Comparison of ENCODE assay signal across 15 cellular contexts in the genomic region with DNA sequence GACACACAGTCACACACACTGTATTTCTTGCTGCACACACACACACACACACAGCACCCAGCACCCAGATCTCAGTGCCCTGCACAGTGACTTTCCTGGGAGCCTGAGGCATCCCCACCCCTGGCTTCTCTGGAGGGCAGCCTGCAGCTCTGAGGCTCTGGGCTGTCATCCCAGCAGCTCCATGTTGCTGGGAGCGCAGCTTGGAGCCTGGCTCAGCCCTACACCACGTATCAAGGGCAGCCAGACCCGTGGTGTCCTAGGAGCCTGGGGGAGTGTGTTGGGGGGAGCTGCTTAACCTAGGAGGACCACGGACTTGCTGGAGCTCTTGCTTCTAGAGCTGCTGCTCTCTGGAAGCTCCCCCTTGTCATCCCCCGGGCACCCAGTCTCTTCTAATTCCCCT. TPM values are rescaled to one million over a fixed set of nuclear protein-coding genes. Genes with fewer than 3 reads are reported as not detected.
DNase-seq lines count a peak whose midpoint lies in the region; ATAC-seq lines count a peak whose summit lies in the region.
"Had no signal": no experiment of that assay in that cellular context is flagged by ENCODE, and none has a peak within 500 bp of the region (broad histone marks: within the 10 kb centered on the region; RNA-seq: fewer than 3 reads in every experiment).

No MANE protein-coding gene starts in this region.

- peaks cover 34% of the 10 kb centered on the region for H3K4me1 ChIP-seq in mesenchymal stem cell (ENCODE audit: control insufficient read depth, insufficient read depth, low read depth, low read length)
- peaks cover 36% of the 10 kb centered on the region for H3K4me1 ChIP-seq in stomach smooth muscle (ENCODE audit: control insufficient read depth, insufficient read depth, low read length)
- H3K4me1 ChIP-seq in HAP-1: peaks cover 13% of the 10 kb centered on the region

- H2AK5ac ChIP-seq in mesenchymal stem cell (ENCODE audit: low read length, severe bottlenecking): no peak overlapping the region

- no peak overlapping the region for H3K27ac Mint-ChIP-seq in activated naive CD8-positive, alpha-beta T cell treated with anti-CD3 and anti-CD28 coated beads for 36 hours

- no peak overlapping the region for H2BK15ac ChIP-seq in mesenchymal stem cell (ENCODE audit: low read depth, poor library complexity, severe bottlenecking)

- peak overlapping the region; percentile 80 to 93 for H3K18ac ChIP-seq in mesenchymal stem cell (ENCODE audit: low read depth in 1 of 2, low read length in 2 of 2)

- H3K27me3 Mint-ChIP-seq in activated naive CD8-positive, alpha-beta T cell treated with anti-CD3 and anti-CD28 coated beads for 36 hours: no peaks in the 10 kb centered on the region

- H2AFZ ChIP-seq in mesenchymal stem cell (ENCODE audit: low read depth, low read length): no peak overlapping the region

- 77% methylated on average over 2 of the region's 5 CpGs for WGBS in mesenchymal stem cell

- H3K4me1 Mint-ChIP-seq in activated naive CD8-positive, alpha-beta T cell treated with anti-CD3 and anti-CD28 coated beads for 36 hours: peaks cover 9% of the 10 kb centered on the region

- DNase-seq in ELR (ENCODE audit: low read depth) (peak; percentile 14), astrocyte of the hippocampus (ENCODE audit: low read depth, low spot score) (peak; percentile 48), mesenchymal stem cell (peak; percentile 31), HAP-1 (ENCODE audit: low spot score in 2 of 2) (no peak)
- no peak for DNase-seq in activated naive CD8-positive, alpha-beta T cell treated with anti-CD3 and anti-CD28 coated beads for 36 hours
- DNase-seq: KBM-7; left ventricle myocardium superior; occipital lobe; stimulated activated CD4-positive, alpha-beta T cell treated with anti-CD3 and anti-CD28 coated beads, Interleukin-2, amount 100 ng/mL, for 24 hours had no signal

- peak overlapping the region; percentile 19 to 20 for H3K4ac ChIP-seq in mesenchymal stem cell (ENCODE audit: low read depth in 1 of 2, low read length in 2 of 2)

- H3K36me3 ChIP-seq in mesenchymal stem cell (ENCODE audit: control insufficient read depth in 1 of 2, insufficient read depth in 2 of 2, low read depth in 1 of 2, low read length in 2 of 2): peaks cover 0 to 6% of the 10 kb centered on the region in 2 experiments
- no peaks in the 10 kb centered on the region for H3K36me3 ChIP-seq in stomach smooth muscle (ENCODE audit: control insufficient read depth in 2 of 2, insufficient read depth in 2 of 2, low read length in 2 of 2)
- H3K36me3 ChIP-seq in HAP-1 (replicated peaks): no peaks in the 10 kb centered on the region
- H3K36me3 ChIP-seq: BLaER1, SJSA1 had no signal

- H3K36me3 Mint-ChIP-seq in activated naive CD8-positive, alpha-beta T cell treated with anti-CD3 and anti-CD28 coated beads for 36 hours: no peaks in the 10 kb centered on the region
- H3K36me3 Mint-ChIP-seq: activated naive CD4-positive, alpha-beta T cell treated with anti-CD3 and anti-CD28 coated beads, Interleukin-2, amount 50 U/mL, for 72 hours had no signal

- H3K9me3 Mint-ChIP-seq in activated naive CD8-positive, alpha-beta T cell treated with anti-CD3 and anti-CD28 coated beads for 36 hours: no peaks in the 10 kb centered on the region
- H3K9me3 Mint-ChIP-seq: activated naive CD4-positive, alpha-beta T cell treated with anti-CD3 and anti-CD28 coated beads, Interleukin-2, amount 50 U/mL, for 72 hours had no signal

- no peak overlapping the region for H3K27ac ChIP-seq in mesenchymal stem cell (ENCODE audit: low read length, poor library complexity, severe bottlenecking)
- peak overlapping the region; percentile 18 for H3K27ac ChIP-seq in stomach smooth muscle (ENCODE audit: low read length)
- H3K27ac ChIP-seq: SJSA1 had no signal

- no peak overlapping the region for H3K4me3 Mint-ChIP-seq in activated naive CD8-positive, alpha-beta T cell treated with anti-CD3 and anti-CD28 coated beads for 36 hours

- H3K14ac ChIP-seq in mesenchymal stem cell (ENCODE audit: low read length in 2 of 2): peak overlapping the region in 1 of 2 experiments; percentile 5

- H3K79me1 ChIP-seq in mesenchymal stem cell (replicated peaks; ENCODE audit: low read length, poor library complexity, severe bottlenecking): no peaks in the 10 kb centered on the region

- H3K4me3 ChIP-seq in mesenchymal stem cell (ENCODE audit: insufficient read depth in 1 of 2, low read depth in 1 of 2, low read length in 2 of 2) (peak overlapping the region in 1 of 2 experiments; percentile 82), stomach smooth muscle (ENCODE audit: low read length in 2 of 2) (no peak overlapping the region), HAP-1 (no peak overlapping the region)
- H3K4me3 ChIP-seq: BLaER1, SJSA1 had no signal

- peak overlapping the region; percentile 87 for H4K8ac ChIP-seq in mesenchymal stem cell (ENCODE audit: low read length)

- in situ Hi-C loops in HAP-1 (cut with MboI; ENCODE audit: low sequenced_read_pairs): loop anchor here (10.0 kb wide), 1 partner anchor 442 kb away; no protein-coding TSS in a partner anchor

- peak overlapping the region; percentile 98 for H3K9ac ChIP-seq in mesenchymal stem cell (ENCODE audit: low read length)
- H3K9ac ChIP-seq in stomach smooth muscle (ENCODE audit: low read length in 2 of 2): no peak overlapping the region

- no peak overlapping the region for H3K4me2 ChIP-seq in mesenchymal stem cell (ENCODE audit: low read length, poor library complexity, severe bottlenecking)

- no peak for ATAC-seq in HG03095 (IDR thresholded peaks at IDR 0.05; ENCODE audit: unreplicated experiment)
- ATAC-seq in HG02840 (IDR thresholded peaks at IDR 0.05; ENCODE audit: low FRiP score, unreplicated experiment): no peak
- ATAC-seq: activated naive CD4-positive, alpha-beta T cell treated with anti-CD3 and anti-CD28 coated beads, Interleukin-2, amount 50 U/mL, for 72 hours; left ventricle myocardium superior had no signal

- H3K9me3 ChIP-seq in mesenchymal stem cell (ENCODE audit: control insufficient read depth, low read length) (no peaks in the 10 kb centered on the region), stomach smooth muscle (ENCODE audit: control insufficient read depth in 2 of 2, low read length in 2 of 2) (no peaks in the 10 kb centered on the region), HAP-1 (no peaks in the 10 kb centered on the region; the same call in 1 of the 2 replicates)
- H3K9me3 ChIP-seq: BLaER1, SJSA1 had no signal

- H2BK12ac ChIP-seq in mesenchymal stem cell (ENCODE audit: low read length in 2 of 2): peak overlapping the region; percentile 76 to 87

- peak overlapping the region; percentile 59 for H4K91ac ChIP-seq in mesenchymal stem cell (ENCODE audit: low read length)

- H2BK120ac ChIP-seq in mesenchymal stem cell (ENCODE audit: low read depth, low read length): peak overlapping the region; percentile 82

- no peak overlapping the region for H3K23ac ChIP-seq in mesenchymal stem cell (ENCODE audit: low read length in 2 of 2)

- no peaks in the 10 kb centered on the region for H3K27me3 ChIP-seq in mesenchymal stem cell (ENCODE audit: control insufficient read depth in 1 of 2, insufficient read depth in 1 of 2, low read length in 2 of 2)
- no peaks in the 10 kb centered on the region for H3K27me3 ChIP-seq in stomach smooth muscle (ENCODE audit: control insufficient read depth in 1 of 2, insufficient read depth in 2 of 2, low read length in 2 of 2)
- H3K27me3 ChIP-seq in HAP-1 (ENCODE audit: low read depth): peaks cover 3% of the 10 kb centered on the region; the same call in 1 of the 2 replicates
- H3K27me3 ChIP-seq: SJSA1 had no signal

- H2BK5ac ChIP-seq in mesenchymal stem cell (ENCODE audit: low read depth, low read length, poor library complexity, severe bottlenecking): no peak overlapping the region

RNA-seq across cellular contexts. Expression of a gene that starts 5.2 kb away (rescaled TPM):
- 26.8 TPM for polyA plus RNA-seq in mesenchymal stem cell (2013, experiment 1 of 2)
- 26.3 TPM for polyA plus RNA-seq in mesenchymal stem cell (2013, experiment 2 of 2)
- 1 to 10 TPM; 1.1 to 1.2 TPM for total RNA-seq in activated naive CD8-positive, alpha-beta T cell treated with anti-CD3 and anti-CD28 coated beads for 36 hours

Comparison
In these comparisons a context has a peak if more than half of its experiments do, and no peak if none do; other contexts are left out.
1. DNase-seq: peak in ELR (single experiment), astrocyte of the hippocampus (single experiment) and mesenchymal stem cell (single experiment); none in activated naive CD8-positive, alpha-beta T cell treated with anti-CD3 and anti-CD28 coated beads for 36 hours (single experiment) and HAP-1 (0 of 2).